ENCODE assay signal across 1 cellular context in the genomic region with DNA sequence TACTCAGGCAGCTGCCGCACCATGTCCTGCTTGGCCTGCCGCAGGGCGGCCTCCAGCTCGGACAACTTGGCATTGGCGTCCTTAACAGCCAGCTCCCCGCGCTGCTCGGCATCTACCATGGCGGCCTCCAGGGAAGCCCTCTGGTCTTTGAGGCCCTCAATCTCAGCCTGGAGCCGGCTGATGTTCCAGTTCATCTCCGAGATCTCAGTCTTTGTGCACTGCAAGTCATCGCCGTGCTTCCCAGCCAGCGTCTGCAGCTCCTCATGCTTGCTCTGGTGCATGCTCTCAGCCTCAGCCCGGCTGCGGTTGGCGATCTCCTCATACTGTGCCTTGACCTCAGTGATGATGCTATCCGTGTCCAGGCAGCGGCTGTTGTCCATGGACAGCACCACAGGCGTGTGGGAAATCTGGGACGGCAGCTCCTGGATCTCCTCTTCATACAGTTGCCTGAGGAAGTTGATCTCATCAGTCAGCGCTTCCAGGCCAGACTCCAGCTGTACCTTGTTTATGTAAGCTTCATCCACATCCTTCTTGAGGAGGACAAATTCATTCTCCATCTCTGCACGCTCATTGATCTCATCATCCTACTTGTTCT.
TF ChIP-seq lines count a peak whose summit lies in the region.

No MANE protein-coding gene starts in this region.

TF ChIP-seq in IMR-90, 13 proteins besides CTCF, POLR2A, EP300 and RAD21:
- no peak for TF ChIP-seq FOS (IDR thresholded peaks at IDR 0.05; ENCODE audit: low read depth, low read length)
- TF ChIP-seq, protein P1, sequence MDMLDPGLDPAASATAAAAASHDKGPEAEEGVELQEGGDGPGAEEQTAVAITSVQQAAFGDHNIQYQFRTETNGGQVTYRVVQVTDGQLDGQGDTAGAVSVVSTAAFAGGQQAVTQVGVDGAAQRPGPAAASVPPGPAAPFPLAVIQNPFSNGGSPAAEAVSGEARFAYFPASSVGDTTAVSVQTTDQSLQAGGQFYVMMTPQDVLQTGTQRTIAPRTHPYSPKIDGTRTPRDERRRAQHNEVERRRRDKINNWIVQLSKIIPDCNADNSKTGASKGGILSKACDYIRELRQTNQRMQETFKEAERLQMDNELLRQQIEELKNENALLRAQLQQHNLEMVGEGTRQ (IDR thresholded peaks at IDR 0.05; ENCODE audit: low read depth, low read length): no peak
- no peak for TF ChIP-seq ELK1 (IDR thresholded peaks at IDR 0.05; ENCODE audit: borderline replicate concordance, low read depth, low read length)
- TF ChIP-seq SMC3 (IDR thresholded peaks at IDR 0.05; ENCODE audit: low read depth, low read length): no peak
- TF ChIP-seq CHD1 (IDR thresholded peaks at IDR 0.05; ENCODE audit: low read depth, low read length): no peak
- TF ChIP-seq MXI1 (IDR thresholded peaks at IDR 0.05; ENCODE audit: borderline replicate concordance, low read depth, low read length): no peak
- TF ChIP-seq NFE2L2 (IDR thresholded peaks at IDR 0.05; ENCODE audit: low read depth, low read length): no peak
- TF ChIP-seq RCOR1 (IDR thresholded peaks at IDR 0.05; ENCODE audit: insufficient replicate concordance, low read length): no peak
